10 cellular contexts compared by ENCODE assay signal in the genomic region with DNA sequence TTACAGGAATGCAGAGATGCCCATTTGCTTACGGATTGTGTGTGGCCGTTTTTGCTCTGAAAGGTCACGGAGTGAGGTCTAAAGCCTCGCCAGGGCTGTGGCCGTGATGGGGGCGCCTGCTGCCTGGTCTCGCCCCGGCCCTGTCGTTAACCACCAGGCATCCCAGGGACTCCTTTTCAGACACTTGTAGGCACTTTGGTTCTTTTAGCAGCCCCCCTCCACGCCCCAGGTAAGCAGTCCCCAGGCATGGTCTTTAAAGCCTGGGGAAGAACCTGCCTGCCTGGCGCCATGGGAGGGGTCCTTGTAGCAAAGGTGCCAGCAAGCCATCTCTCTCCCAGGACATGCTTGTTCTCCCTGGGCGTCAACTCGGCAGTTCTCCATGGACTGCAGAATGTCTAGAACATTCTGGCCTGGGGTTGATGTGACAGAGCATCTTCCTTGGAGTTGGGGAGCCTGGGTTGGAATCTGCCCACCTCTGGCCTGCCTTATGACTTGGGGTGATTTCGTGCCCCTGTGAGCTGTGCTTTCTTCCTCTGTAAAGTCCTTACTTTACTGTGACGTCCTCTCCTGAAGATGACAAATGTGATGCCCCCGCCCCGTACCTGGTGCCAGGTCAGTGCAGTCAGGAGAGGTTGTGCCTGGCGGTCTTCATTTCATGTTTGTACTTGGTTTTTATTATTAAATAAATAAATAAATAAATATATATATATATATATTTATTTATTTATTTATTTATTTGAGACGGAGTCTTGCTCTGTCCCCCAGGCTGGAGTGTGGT. TPM values are rescaled to one million over a fixed set of nuclear protein-coding genes. Genes with fewer than 3 reads are reported as not detected.
DNase-seq lines count a peak whose midpoint lies in the region; ATAC-seq, FAIRE-seq and TF ChIP-seq lines count a peak whose summit lies in the region.
"Had no signal": no experiment of that assay in that cellular context is flagged by ENCODE, and none has a peak within 500 bp of the region (broad histone marks: within the 10 kb centered on the region; RNA-seq: fewer than 3 reads in every experiment).

No MANE protein-coding gene starts in this region.

- ATAC-seq in natural killer cell: peak in 1 of 3 donors; percentile 1

- peaks cover 26% of the 10 kb centered on the region for H3K4me1 ChIP-seq in CD4-positive, alpha-beta memory T cell (ENCODE audit: insufficient read depth, low read length)
- no peaks in the 10 kb centered on the region for H3K4me1 ChIP-seq in mammary epithelial cell (ENCODE audit: insufficient read depth, low read length)

- H3K27me3 Mint-ChIP-seq in CD4-positive, alpha-beta memory T cell: no peaks in the 10 kb centered on the region
- H3K27me3 Mint-ChIP-seq in activated CD4-positive, alpha-beta memory T cell treated with anti-CD3 and anti-CD28 coated beads for 36 hours: no peaks in the 10 kb centered on the region
- H3K27me3 Mint-ChIP-seq in natural killer cell (ENCODE audit: low read depth in 2 of 2): no peaks in the 10 kb centered on the region

- no TSS peak for BruUV-seq in mammary epithelial cell (replicated peaks; lab: Mats Ljungman, UMichigan)

- peak overlapping the region in 6 of 8 donors; percentile 29 to 77 (median 68) for H3K4me3 Mint-ChIP-seq in CD4-positive, alpha-beta memory T cell
- peak overlapping the region; percentile 64 for H3K4me3 Mint-ChIP-seq in activated CD4-positive, alpha-beta memory T cell treated with anti-CD3 and anti-CD28 coated beads for 36 hours
- peak overlapping the region; percentile 88 for H3K4me3 Mint-ChIP-seq in natural killer cell
- H3K4me3 Mint-ChIP-seq: HFFc6 had no signal

- no peaks in the 10 kb centered on the region for H3K9me3 ChIP-seq in CD4-positive, alpha-beta memory T cell (ENCODE audit: control insufficient read depth in 1 of 2, low read length in 2 of 2)
- no peaks in the 10 kb centered on the region for H3K9me3 ChIP-seq in mammary epithelial cell (replicated peaks; ENCODE audit: insufficient read depth, low read length)

- peaks cover 12 to 34% (median 23%) of the 10 kb centered on the region in 4 donors for H3K4me1 Mint-ChIP-seq in CD4-positive, alpha-beta memory T cell
- H3K4me1 Mint-ChIP-seq in activated CD4-positive, alpha-beta memory T cell treated with anti-CD3 and anti-CD28 coated beads for 36 hours (ENCODE audit: low read depth): peaks cover 26% of the 10 kb centered on the region
- peaks cover 23 to 29% of the 10 kb centered on the region in 2 donors for H3K4me1 Mint-ChIP-seq in natural killer cell

- TF ChIP-seq CTCF in natural killer cell (IDR thresholded peaks at IDR 0.05) (no peak), GM13977 (IDR thresholded peaks at IDR 0.05; ENCODE audit: extremely low read depth, insufficient read depth, missing control alignments) (no peak), mammary epithelial cell (conservative IDR thresholded peaks at IDR 0.05 in 1 of 2, IDR thresholded peaks at IDR 0.05 in 1 of 2; ENCODE audit: extremely low read depth in 1 of 2, insufficient read depth in 1 of 2, low read depth in 1 of 2, low read length in 2 of 2) (no peak)

- WGBS in mammary epithelial cell (ENCODE audit: low coverage, missing lambda C conversion rate): 96% methylated on average over 18 of the region's 19 CpGs

- no peak for TF ChIP-seq POLR2A in GM12891 (IDR thresholded peaks at IDR 0.05; ENCODE audit: low read depth, low read length)

- H3K36me3 ChIP-seq in CD4-positive, alpha-beta memory T cell (ENCODE audit: insufficient read depth, low read length): no peaks in the 10 kb centered on the region
- H3K36me3 ChIP-seq in mammary epithelial cell (ENCODE audit: insufficient read depth, low read length): no peaks in the 10 kb centered on the region

- H3K9me3 Mint-ChIP-seq in CD4-positive, alpha-beta memory T cell: no peaks in the 10 kb centered on the region
- H3K9me3 Mint-ChIP-seq in activated CD4-positive, alpha-beta memory T cell treated with anti-CD3 and anti-CD28 coated beads for 36 hours: no peaks in the 10 kb centered on the region
- H3K9me3 Mint-ChIP-seq in natural killer cell: no peaks in the 10 kb centered on the region
- H3K9me3 Mint-ChIP-seq: HFFc6 had no signal

- intact Hi-C loops in CD4-positive, alpha-beta memory T cell (cut with micrococcal nuclease): no loop called here
- intact Hi-C loops in activated CD4-positive, alpha-beta memory T cell treated with anti-CD3 and anti-CD28 coated beads for 36 hours (cut with micrococcal nuclease): no loop called here
- intact Hi-C loops in natural killer cell (cut with micrococcal nuclease): no loop called here
- intact Hi-C loops in mammary epithelial cell (cut with micrococcal nuclease): no loop called here

- H3K27ac ChIP-seq in CD4-positive, alpha-beta memory T cell (ENCODE audit: low read depth, low read length): no peak overlapping the region
- H3K27ac ChIP-seq in mammary epithelial cell (ENCODE audit: insufficient read depth, low read depth, low read length): no peak overlapping the region

- H3K4me2 ChIP-seq in mammary epithelial cell (ENCODE audit: insufficient read depth, low read depth, low read length): no peak overlapping the region

- no peak for DNase-seq in CD4-positive, alpha-beta memory T cell
- DNase-seq in GM12891 (ENCODE audit: insufficient read length, low spot score): no peak
- DNase-seq in activated CD4-positive, alpha-beta memory T cell treated with anti-CD3 and anti-CD28 coated beads for 36 hours: no peak
- no peak for DNase-seq in natural killer cell
- no peak for DNase-seq in GM13977 (ENCODE audit: low spot score)
- DNase-seq in NCI-H446 treated with DMSO at 0.1 percent for 48 hours (lab: John Stamatoyannopoulos, UW): no peak
- DNase-seq in mammary epithelial cell: no peak
- DNase-seq: HFFc6, IMR-90, NCI-H1694 had no signal

- no peak overlapping the region for H3K9ac ChIP-seq in mammary epithelial cell (ENCODE audit: insufficient read depth, low read length)

- CTCF ChIA-PET in CD4-positive, alpha-beta memory T cell (lab: Charles Lee; ENCODE audit: partially characterized antibody): no interaction called here
- CTCF ChIA-PET in activated CD4-positive, alpha-beta memory T cell treated with anti-CD3 and anti-CD28 coated beads for 36 hours (lab: Charles Lee): no interaction called here
- CTCF ChIA-PET in mammary epithelial cell (lab: Charles Lee; ENCODE audit: low non-redundant PET): no interaction called here

- in situ Hi-C loops in GM13977 (cut with MboI; ENCODE audit: low pct_unique_long_range_greater_than_20kb, low sequenced_read_pairs, unreplicated experiment): no loop called here
- in situ Hi-C loops in mammary epithelial cell (cut with MboI; ENCODE audit: low sequenced_read_pairs in 2 of 2): loop anchor here in 1 of 2 donors (25.0 kb wide), 1 partner anchor 100 kb away; no protein-coding TSS in a partner anchor

- POLR2A ChIA-PET in CD4-positive, alpha-beta memory T cell (lab: Charles Lee; ENCODE audit: partially characterized antibody): no interaction called here
- POLR2A ChIA-PET in activated CD4-positive, alpha-beta memory T cell treated with anti-CD3 and anti-CD28 coated beads for 36 hours (lab: Charles Lee): no interaction called here

- no peaks in the 10 kb centered on the region for H4K20me1 ChIP-seq in mammary epithelial cell (ENCODE audit: insufficient read depth, low read length)

- H2AFZ ChIP-seq in mammary epithelial cell (ENCODE audit: low read depth, low read length): no peak overlapping the region

- peaks cover 70% of the 10 kb centered on the region for H3K79me2 ChIP-seq in mammary epithelial cell (ENCODE audit: insufficient read depth, low read length)

- FAIRE-seq in GM12891 (lab: Jason Lieb, UNC): peak; percentile 9

- H3K4me3 ChIP-seq in CD4-positive, alpha-beta memory T cell (ENCODE audit: low read length in 2 of 2): no peak overlapping the region
- H3K4me3 ChIP-seq in mammary epithelial cell (replicated peaks in 1 of 3; ENCODE audit: insufficient read depth in 1 of 3, low read depth in 2 of 3, low read length in 3 of 3): no peak overlapping the region

- H3K36me3 Mint-ChIP-seq in CD4-positive, alpha-beta memory T cell: peaks cover 0 to 2% of the 10 kb centered on the region in 2 donors
- peaks cover 11% of the 10 kb centered on the region for H3K36me3 Mint-ChIP-seq in activated CD4-positive, alpha-beta memory T cell treated with anti-CD3 and anti-CD28 coated beads for 36 hours
- no peaks in the 10 kb centered on the region for H3K36me3 Mint-ChIP-seq in natural killer cell

- H3K27me3 ChIP-seq in CD4-positive, alpha-beta memory T cell (ENCODE audit: insufficient read depth, low read length): no peaks in the 10 kb centered on the region
- H3K27me3 ChIP-seq in mammary epithelial cell (ENCODE audit: insufficient read depth, low read length): no peaks in the 10 kb centered on the region

- dilution Hi-C loops in mammary epithelial cell (cut with HindIII; ENCODE audit: low sequenced_read_pairs): no loop called here

- H3K27ac Mint-ChIP-seq in CD4-positive, alpha-beta memory T cell: peak overlapping the region in 6 of 7 donors; percentile 80 to 91 (median 86)
- H3K27ac Mint-ChIP-seq in activated CD4-positive, alpha-beta memory T cell treated with anti-CD3 and anti-CD28 coated beads for 36 hours: peak overlapping the region; percentile 91
- H3K27ac Mint-ChIP-seq in natural killer cell: peak overlapping the region; percentile 87 to 94
- H3K27ac Mint-ChIP-seq: HFFc6 had no signal

TF ChIP-seq in GM12891, 5 proteins besides CTCF, POLR2A, EP300 and RAD21:
- TF ChIP-seq POU2F2 (IDR thresholded peaks at IDR 0.05; ENCODE audit: low read depth, low read length) (no peak), PAX5 (IDR thresholded peaks at IDR 0.05; ENCODE audit: insufficient read depth, low read length, severe bottlenecking) (no peak), SPI1 (IDR thresholded peaks at IDR 0.05; ENCODE audit: low read depth, low read length) (no peak), TAF1 (IDR thresholded peaks at IDR 0.05; ENCODE audit: low read depth, low read length) (no peak), POLR2AphosphoS5 (IDR thresholded peaks at IDR 0.05; ENCODE audit: low read depth, low read length) (no peak)

RNA-seq across cellular contexts. Expression of a gene that starts 5.4 kb away (rescaled TPM):
- total RNA-seq in CD4-positive, alpha-beta memory T cell: 10 to 100 TPM; 26.7 to 27.1 TPM
- polyA plus RNA-seq in CD4-positive, alpha-beta memory T cell: 10 to 100 TPM; 19.6 to 22.5 TPM
- 21.6 TPM for polyA plus RNA-seq in GM12891 (2012; ENCODE audit: low read depth, missing spikeins)
- 10 to 100 TPM; 61.8 to 62.7 TPM for total RNA-seq in activated CD4-positive, alpha-beta memory T cell treated with anti-CD3 and anti-CD28 coated beads for 36 hours
- 10 to 100 TPM; 34.2 to 37.9 (median 36.5) TPM for total RNA-seq in natural killer cell
- total RNA-seq in mammary epithelial cell: 10 to 100 TPM; 43.7 to 47.8 TPM
- 42.5 TPM for polyA plus RNA-seq in mammary epithelial cell
- polyA minus RNA-seq in mammary epithelial cell: 24.4 TPM

RNA-seq across cellular contexts. Expression of a gene that starts 32.3 kb away (rescaled TPM):
- under 1 TPM; 0.61 to 0.96 TPM for total RNA-seq in CD4-positive, alpha-beta memory T cell
- not detected for polyA plus RNA-seq in CD4-positive, alpha-beta memory T cell
- 1.0 TPM for polyA plus RNA-seq in GM12891 (2012; ENCODE audit: low read depth, missing spikeins)
- 1 to 10 TPM; 1.6 to 2.4 TPM for total RNA-seq in activated CD4-positive, alpha-beta memory T cell treated with anti-CD3 and anti-CD28 coated beads for 36 hours
- total RNA-seq in natural killer cell (1 to 10 TPM in 2 of 3 donors, under 1 TPM in 1; 0.42 to 1.3 (median 1.2) TPM), mammary epithelial cell (1 to 10 TPM; 1.5 to 1.6 TPM)
- polyA plus RNA-seq in mammary epithelial cell: 0.33 TPM
- polyA minus RNA-seq in mammary epithelial cell: not detected
